1 cellular context compared by ENCODE assay signal in the genomic region with DNA sequence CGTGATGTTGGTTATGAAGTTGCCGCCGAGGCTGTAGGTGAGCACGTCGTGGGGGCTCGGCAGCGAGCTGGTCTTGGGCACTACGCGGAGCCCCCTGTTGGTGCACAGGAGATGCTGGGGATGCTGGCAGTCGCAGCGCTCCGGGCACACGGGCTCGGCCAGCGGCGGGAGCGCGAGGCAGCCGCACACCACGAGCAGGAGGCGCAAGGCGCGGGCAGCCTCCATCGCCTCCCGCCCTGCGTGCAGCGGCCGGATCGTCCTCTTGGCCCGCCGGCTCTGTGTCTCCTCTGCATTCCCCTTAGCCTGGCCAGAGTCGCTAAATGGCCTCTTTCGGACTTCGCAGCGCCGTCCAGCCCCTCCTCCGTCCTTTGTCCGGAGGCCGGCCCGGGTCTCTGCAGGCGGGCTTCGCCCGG.
TF ChIP-seq lines count a peak whose summit lies in the region.

No MANE protein-coding gene starts in this region.

TF ChIP-seq in WTC11, 78 proteins besides CTCF, POLR2A, EP300 and RAD21 (continued from another document):
- TF ChIP-seq, protein P1, sequence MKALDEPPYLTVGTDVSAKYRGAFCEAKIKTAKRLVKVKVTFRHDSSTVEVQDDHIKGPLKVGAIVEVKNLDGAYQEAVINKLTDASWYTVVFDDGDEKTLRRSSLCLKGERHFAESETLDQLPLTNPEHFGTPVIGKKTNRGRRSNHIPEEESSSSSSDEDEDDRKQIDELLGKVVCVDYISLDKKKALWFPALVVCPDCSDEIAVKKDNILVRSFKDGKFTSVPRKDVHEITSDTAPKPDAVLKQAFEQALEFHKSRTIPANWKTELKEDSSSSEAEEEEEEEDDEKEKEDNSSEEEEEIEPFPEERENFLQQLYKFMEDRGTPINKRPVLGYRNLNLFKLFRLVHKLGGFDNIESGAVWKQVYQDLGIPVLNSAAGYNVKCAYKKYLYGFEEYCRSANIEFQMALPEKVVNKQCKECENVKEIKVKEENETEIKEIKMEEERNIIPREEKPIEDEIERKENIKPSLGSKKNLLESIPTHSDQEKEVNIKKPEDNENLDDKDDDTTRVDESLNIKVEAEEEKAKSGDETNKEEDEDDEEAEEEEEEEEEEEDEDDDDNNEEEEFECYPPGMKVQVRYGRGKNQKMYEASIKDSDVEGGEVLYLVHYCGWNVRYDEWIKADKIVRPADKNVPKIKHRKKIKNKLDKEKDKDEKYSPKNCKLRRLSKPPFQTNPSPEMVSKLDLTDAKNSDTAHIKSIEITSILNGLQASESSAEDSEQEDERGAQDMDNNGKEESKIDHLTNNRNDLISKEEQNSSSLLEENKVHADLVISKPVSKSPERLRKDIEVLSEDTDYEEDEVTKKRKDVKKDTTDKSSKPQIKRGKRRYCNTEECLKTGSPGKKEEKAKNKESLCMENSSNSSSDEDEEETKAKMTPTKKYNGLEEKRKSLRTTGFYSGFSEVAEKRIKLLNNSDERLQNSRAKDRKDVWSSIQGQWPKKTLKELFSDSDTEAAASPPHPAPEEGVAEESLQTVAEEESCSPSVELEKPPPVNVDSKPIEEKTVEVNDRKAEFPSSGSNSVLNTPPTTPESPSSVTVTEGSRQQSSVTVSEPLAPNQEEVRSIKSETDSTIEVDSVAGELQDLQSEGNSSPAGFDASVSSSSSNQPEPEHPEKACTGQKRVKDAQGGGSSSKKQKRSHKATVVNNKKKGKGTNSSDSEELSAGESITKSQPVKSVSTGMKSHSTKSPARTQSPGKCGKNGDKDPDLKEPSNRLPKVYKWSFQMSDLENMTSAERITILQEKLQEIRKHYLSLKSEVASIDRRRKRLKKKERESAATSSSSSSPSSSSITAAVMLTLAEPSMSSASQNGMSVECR (CRISPR knock-in tag; IDR thresholded peaks at IDR 0.05; ENCODE audit: borderline replicate concordance), result peak; percentile 61; the same call in 1 of the 2 replicates
- peak; percentile 45; the same call in 1 of the 2 replicates for TF ChIP-seq KAT7 (CRISPR knock-in tag; IDR thresholded peaks at IDR 0.05; ENCODE audit: borderline replicate concordance)
- TF ChIP-seq, protein P2, sequence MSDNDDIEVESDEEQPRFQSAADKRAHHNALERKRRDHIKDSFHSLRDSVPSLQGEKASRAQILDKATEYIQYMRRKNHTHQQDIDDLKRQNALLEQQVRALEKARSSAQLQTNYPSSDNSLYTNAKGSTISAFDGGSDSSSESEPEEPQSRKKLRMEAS (CRISPR knock-in tag; IDR thresholded peaks at IDR 0.05), result peak; percentile 15
- peak; percentile 80; the same call in 1 of the 2 replicates for TF ChIP-seq JUN (CRISPR knock-in tag; IDR thresholded peaks at IDR 0.05)
- peak; percentile 72; the same call in 1 of the 2 replicates for TF ChIP-seq ETV6 (CRISPR knock-in tag; IDR thresholded peaks at IDR 0.05)
- peak; percentile 30; the same call in 1 of the 2 replicates for TF ChIP-seq ZNF232 (CRISPR knock-in tag; IDR thresholded peaks at IDR 0.05)
